In genomic region chr1:36157973-36158826, GRCh38 we compare ENCODE assay signal across 8 cellular contexts. TPM values are rescaled to one million over a fixed set of nuclear protein-coding genes. Genes with fewer than 3 reads are reported as not detected.
DNase-seq lines count a peak whose midpoint lies in the region; ATAC-seq, FAIRE-seq and TF ChIP-seq lines count a peak whose summit lies in the region.

No MANE protein-coding gene starts in this region.

- POLR2A ChIA-PET in naive thymus-derived CD8-positive, alpha-beta T cell (lab: Charles Lee): interaction anchor here (1.0 to 10.1 kb wide), 6 partner anchors 7 to 49 kb away, joined by 3 to 227 read pairs (median 8); partner anchors contain the start of gene TRAPPC3

- H3K27me3 Mint-ChIP-seq in naive thymus-derived CD8-positive, alpha-beta T cell: no peaks in the 10 kb centered on the region

- peaks cover 0 to 10% (median 0%) of the 10 kb centered on the region in 3 donors for H3K36me3 Mint-ChIP-seq in naive thymus-derived CD8-positive, alpha-beta T cell

- DNase-seq in AG10803 (ENCODE audit: low read depth): no peak
- DNase-seq in LNCaP clone FGC (ENCODE audit: low read depth): no peak
- DNase-seq in naive thymus-derived CD8-positive, alpha-beta T cell: peak in 1 of 10 donors; percentile 37
- no peak for DNase-seq in RCC 7860 (ENCODE audit: low spot score)
- DNase-seq in germinal center (ENCODE audit: low spot score): no peak

- peaks cover 48 to 81% (median 77%) of the 10 kb centered on the region in 4 donors for H3K4me1 Mint-ChIP-seq in naive thymus-derived CD8-positive, alpha-beta T cell

- TF ChIP-seq CTCF in AG10803 (conservative IDR thresholded peaks at IDR 0.05; ENCODE audit: low read length): no peak
- TF ChIP-seq CTCF in LNCaP clone FGC (IDR thresholded peaks at IDR 0.05; ENCODE audit: control insufficient read depth, extremely low read depth, insufficient read depth): no peak

- no peak for ATAC-seq in naive thymus-derived CD8-positive, alpha-beta T cell
- ATAC-seq in HG02623 (IDR thresholded peaks at IDR 0.05; ENCODE audit: unreplicated experiment) (no peak), GM21576 (IDR thresholded peaks at IDR 0.05; ENCODE audit: unreplicated experiment) (no peak)

- peak overlapping the region; percentile 90 to 97 (median 94) for H3K27ac Mint-ChIP-seq in naive thymus-derived CD8-positive, alpha-beta T cell

- H3K4me3 ChIP-seq in AG10803 (ENCODE audit: low read length) (peak overlapping the region; percentile 91), LNCaP clone FGC (ENCODE audit: low read depth, low read length) (peak overlapping the region; percentile 91)

- peak overlapping the region; percentile 98 for H3K27ac ChIP-seq in cingulate gyrus (ENCODE audit: low read depth, low read length)

- H3K4me3 Mint-ChIP-seq in naive thymus-derived CD8-positive, alpha-beta T cell: peak overlapping the region; percentile 85 to 95 (median 92)

- no peak for FAIRE-seq in RCC 7860 (lab: Jason Lieb, UNC)

- H3K9me3 Mint-ChIP-seq in naive thymus-derived CD8-positive, alpha-beta T cell: no peaks in the 10 kb centered on the region

RNA-seq across cellular contexts. Expression of gene MAP7D1, which starts 2.2 kb away (rescaled TPM):
- total RNA-seq in naive thymus-derived CD8-positive, alpha-beta T cell: 100 to 1,000 TPM; 266 to 275 TPM
- 10 to 100 TPM; 13.3 to 67.1 (median 20.1) TPM for polyA plus RNA-seq in naive thymus-derived CD8-positive, alpha-beta T cell

RNA-seq across cellular contexts. Expression of gene TRAPPC3, which starts 8.9 kb away (rescaled TPM):
- total RNA-seq in naive thymus-derived CD8-positive, alpha-beta T cell: 10 to 100 TPM; 44.6 to 53.7 TPM
- 100 to 1,000 TPM in 2 of 3 donors, 10 to 100 TPM in 1; 99.9 to 115 (median 110) TPM for polyA plus RNA-seq in naive thymus-derived CD8-positive, alpha-beta T cell

RNA-seq across cellular contexts. Expression of gene COL8A2, which starts 33.2 kb away (rescaled TPM):
- total RNA-seq in naive thymus-derived CD8-positive, alpha-beta T cell: under 1 TPM; 0.22 to 0.31 TPM
- under 1 TPM; 0.07 to 0.22 (median 0.15) TPM for polyA plus RNA-seq in naive thymus-derived CD8-positive, alpha-beta T cell
